ENCODE assay signal across 1 cellular context in the genomic region with DNA sequence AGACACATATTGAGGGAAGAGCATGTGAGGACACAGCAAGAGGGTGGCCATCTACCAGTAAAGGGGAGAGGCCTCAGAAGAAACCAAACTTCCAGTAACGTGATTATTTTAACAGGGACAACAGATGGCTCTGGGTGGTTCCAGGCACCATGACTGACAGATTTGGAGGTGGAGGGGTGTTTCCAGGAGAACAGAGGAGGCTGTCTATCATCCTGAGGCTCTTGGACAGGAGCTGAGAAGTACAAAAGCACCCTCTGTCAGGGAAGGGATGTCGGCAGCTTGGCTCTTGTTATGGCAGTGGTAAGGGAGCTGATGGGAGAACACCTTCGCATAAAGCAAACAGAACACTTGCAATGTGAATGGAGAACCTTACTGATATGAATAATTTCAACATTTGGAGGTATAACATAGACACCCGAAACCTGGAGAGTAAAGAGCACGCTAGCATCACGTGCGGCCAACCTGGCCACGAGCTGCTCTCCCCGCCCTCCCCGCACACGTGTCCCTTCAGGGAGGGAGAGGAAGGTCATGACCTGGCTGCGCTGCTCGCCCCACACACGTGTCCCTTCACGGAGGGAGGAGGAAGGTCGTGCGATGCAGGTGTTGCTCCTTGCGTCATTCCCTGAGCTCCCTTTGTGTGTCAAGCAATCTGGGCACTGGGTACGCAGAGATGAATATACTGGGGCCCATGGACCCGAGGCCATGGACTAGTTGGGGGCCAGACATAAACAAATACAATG.
TF ChIP-seq lines count a peak whose summit lies in the region.

No MANE protein-coding gene starts in this region.

TF ChIP-seq in WTC11, 78 proteins besides CTCF, POLR2A, EP300 and RAD21 (continued from another document):
- TF ChIP-seq, protein P1, sequence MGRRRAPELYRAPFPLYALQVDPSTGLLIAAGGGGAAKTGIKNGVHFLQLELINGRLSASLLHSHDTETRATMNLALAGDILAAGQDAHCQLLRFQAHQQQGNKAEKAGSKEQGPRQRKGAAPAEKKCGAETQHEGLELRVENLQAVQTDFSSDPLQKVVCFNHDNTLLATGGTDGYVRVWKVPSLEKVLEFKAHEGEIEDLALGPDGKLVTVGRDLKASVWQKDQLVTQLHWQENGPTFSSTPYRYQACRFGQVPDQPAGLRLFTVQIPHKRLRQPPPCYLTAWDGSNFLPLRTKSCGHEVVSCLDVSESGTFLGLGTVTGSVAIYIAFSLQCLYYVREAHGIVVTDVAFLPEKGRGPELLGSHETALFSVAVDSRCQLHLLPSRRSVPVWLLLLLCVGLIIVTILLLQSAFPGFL (CRISPR knock-in tag; IDR thresholded peaks at IDR 0.05; ENCODE audit: borderline replicate concordance): no peak
- TF ChIP-seq TEAD4 (CRISPR knock-in tag; IDR thresholded peaks at IDR 0.05) (no peak), FOXK1 (CRISPR knock-in tag; IDR thresholded peaks at IDR 0.05) (no peak), TP53 (CRISPR knock-in tag; IDR thresholded peaks at IDR 0.05) (no peak), NFYB (CRISPR knock-in tag; conservative IDR thresholded peaks at IDR 0.05; ENCODE audit: low read depth) (no peak)
- TF ChIP-seq, protein P2, sequence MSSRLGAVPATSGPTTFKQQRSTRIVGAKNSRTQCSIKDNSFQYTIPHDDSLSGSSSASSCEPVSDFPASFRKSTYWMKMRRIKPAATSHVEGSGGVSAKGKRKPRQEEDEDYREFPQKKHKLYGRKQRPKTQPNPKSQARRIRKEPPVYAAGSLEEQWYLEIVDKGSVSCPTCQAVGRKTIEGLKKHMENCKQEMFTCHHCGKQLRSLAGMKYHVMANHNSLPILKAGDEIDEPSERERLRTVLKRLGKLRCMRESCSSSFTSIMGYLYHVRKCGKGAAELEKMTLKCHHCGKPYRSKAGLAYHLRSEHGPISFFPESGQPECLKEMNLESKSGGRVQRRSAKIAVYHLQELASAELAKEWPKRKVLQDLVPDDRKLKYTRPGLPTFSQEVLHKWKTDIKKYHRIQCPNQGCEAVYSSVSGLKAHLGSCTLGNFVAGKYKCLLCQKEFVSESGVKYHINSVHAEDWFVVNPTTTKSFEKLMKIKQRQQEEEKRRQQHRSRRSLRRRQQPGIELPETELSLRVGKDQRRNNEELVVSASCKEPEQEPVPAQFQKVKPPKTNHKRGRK (CRISPR knock-in tag; IDR thresholded peaks at IDR 0.05; ENCODE audit: borderline replicate concordance): no peak
TF ChIP-seq in WTC11: peak in this region for 0.
